Comparison of ENCODE assay signal across 1 cellular context in genomic region chr4:25955705-25956104, GRCh38.
TF ChIP-seq lines count a peak whose summit lies in the region.

No MANE protein-coding gene starts in this region.

TF ChIP-seq in GM23338, 12 proteins besides CTCF, POLR2A, EP300 and RAD21 (continued from another document):
- TF ChIP-seq JUNB (IDR thresholded peaks at IDR 0.05; ENCODE audit: unreplicated experiment) = no peak
- TF ChIP-seq REST (IDR thresholded peaks at IDR 0.05; ENCODE audit: unreplicated experiment) = no peak
- no peak for TF ChIP-seq CREB1 (CRISPR knock-in tag; IDR thresholded peaks at IDR 0.05; ENCODE audit: low read depth)
- TF ChIP-seq ZNF114 (CRISPR knock-in tag; IDR thresholded peaks at IDR 0.05) = no peak
- TF ChIP-seq STAT1 (IDR thresholded peaks at IDR 0.05; ENCODE audit: unreplicated experiment) = no peak
- no peak for TF ChIP-seq ETS1 (IDR thresholded peaks at IDR 0.05)
